Comparison of ENCODE assay signal across 1 cellular context in genomic region chr2:231745303-231746038, GRCh38.
TF ChIP-seq lines count a peak whose summit lies in the region.

No MANE protein-coding gene starts in this region.

TF ChIP-seq in GM23338, 12 proteins besides CTCF, POLR2A, EP300 and RAD21 (continued from another document):
- TF ChIP-seq REST (IDR thresholded peaks at IDR 0.05; ENCODE audit: unreplicated experiment) (no peak), JUNB (IDR thresholded peaks at IDR 0.05; ENCODE audit: unreplicated experiment) (no peak), EZH2phosphoT487 (IDR thresholded peaks at IDR 0.05; ENCODE audit: unreplicated experiment) (no peak)
